ENCODE assay signal across 12 cellular contexts in genomic region chr22:24810043-24810749, GRCh38. TPM values are rescaled to one million over a fixed set of nuclear protein-coding genes. Genes with fewer than 3 reads are reported as not detected.
DNase-seq lines count a peak whose midpoint lies in the region; ATAC-seq lines count a peak whose summit lies in the region.
"Had no signal": no experiment of that assay in that cellular context is flagged by ENCODE, and none has a peak within 500 bp of the region (broad histone marks: within the 10 kb centered on the region; RNA-seq: fewer than 3 reads in every experiment).

No MANE protein-coding gene starts in this region.

- peaks cover 4% of the 10 kb centered on the region for H3K9me3 Mint-ChIP-seq in activated T-helper 17 cell treated with anti-CD3 and anti-CD28 coated beads, Interleukin-2, amount 50 U/mL, for 72 hours
- peaks cover 4 to 12% (median 7%) of the 10 kb centered on the region in 5 donors for H3K9me3 Mint-ChIP-seq in CD8-positive, alpha-beta memory T cell

- no peaks in the 10 kb centered on the region for H3K4me1 ChIP-seq in CD8-positive, alpha-beta memory T cell (ENCODE audit: insufficient read depth, low read length)

- intact Hi-C loops in Right ventricle myocardium superior (cut with DNase I) (no loop called here), left ventricle myocardium superior (cut with micrococcal nuclease) (no loop called here)

- H3K4me1 Mint-ChIP-seq in activated T-helper 17 cell treated with anti-CD3 and anti-CD28 coated beads, Interleukin-2, amount 50 U/mL, for 72 hours = peaks cover 16% of the 10 kb centered on the region
- H3K4me1 Mint-ChIP-seq in CD8-positive, alpha-beta memory T cell = peaks cover 11 to 13% (median 12%) of the 10 kb centered on the region in 3 donors

- H3K27me3 ChIP-seq in CD8-positive, alpha-beta memory T cell (ENCODE audit: insufficient read depth, low read length, poor library complexity, severe bottlenecking) = no peaks in the 10 kb centered on the region

- no peaks in the 10 kb centered on the region for H3K27me3 Mint-ChIP-seq in activated T-helper 17 cell treated with anti-CD3 and anti-CD28 coated beads, Interleukin-2, amount 50 U/mL, for 72 hours
- peaks cover 3% of the 10 kb centered on the region in 2 donors for H3K27me3 Mint-ChIP-seq in CD8-positive, alpha-beta memory T cell

- peak; percentile 9 for DNase-seq in Right ventricle myocardium superior
- DNase-seq in left ventricle myocardium superior = no peak
- DNase-seq in iPS-NIHi11 (ENCODE audit: low spot score) = peak; percentile 33
- peak; percentile 65 for DNase-seq in ureter (ENCODE audit: low spot score)
- no peak for DNase-seq in HCEC 1CT
- no peak for DNase-seq in KG1 (lab: John Stamatoyannopoulos, UW)
- DNase-seq in CD8-positive, alpha-beta memory T cell = no peak
- DNase-seq: activated CD4-positive, alpha-beta T cell treated with anti-CD3 and anti-CD28 coated beads, Interleukin-2, amount 50 U/mL, for 1 hour; stimulated activated naive B cell treated with anti-CD40 and anti-IgM and Interleukin-4, amounts not matched to agents 10 μg/mL and 1 μg/mL and 100 μg/mL, for 72 hours had no signal

- no peaks in the 10 kb centered on the region for H3K9me3 ChIP-seq in CD8-positive, alpha-beta memory T cell (ENCODE audit: low read length)

- H3K27ac ChIP-seq in CD8-positive, alpha-beta memory T cell (ENCODE audit: low read depth, low read length) = no peak overlapping the region

- H3K4me3 Mint-ChIP-seq in activated T-helper 17 cell treated with anti-CD3 and anti-CD28 coated beads, Interleukin-2, amount 50 U/mL, for 72 hours = peak overlapping the region; percentile 22
- no peak overlapping the region for H3K4me3 Mint-ChIP-seq in CD8-positive, alpha-beta memory T cell
- H3K4me3 Mint-ChIP-seq: stimulated activated naive B cell treated with anti-CD40 and anti-IgM and Interleukin-4, amounts not matched to agents 10 μg/mL and 1 μg/mL and 100 μg/mL, for 72 hours had no signal

- H3K4me3 ChIP-seq in CD8-positive, alpha-beta memory T cell (ENCODE audit: low read length) = no peak overlapping the region

- peak overlapping the region; percentile 6 for H3K27ac Mint-ChIP-seq in activated T-helper 17 cell treated with anti-CD3 and anti-CD28 coated beads, Interleukin-2, amount 50 U/mL, for 72 hours
- peak overlapping the region in 2 of 8 donors; percentile 32 to 81 for H3K27ac Mint-ChIP-seq in CD8-positive, alpha-beta memory T cell
- H3K27ac Mint-ChIP-seq: stimulated activated naive B cell treated with anti-CD40 and anti-IgM and Interleukin-4, amounts not matched to agents 10 μg/mL and 1 μg/mL and 100 μg/mL, for 72 hours had no signal

- POLR2A ChIA-PET in CD8-positive, alpha-beta memory T cell (lab: Charles Lee) = interaction anchor here (0.6 kb wide), 1 partner anchor 246 kb away, joined by 4 read pairs; no protein-coding TSS in a partner anchor

- H3K36me3 ChIP-seq in CD8-positive, alpha-beta memory T cell (ENCODE audit: insufficient read depth, low read length) = no peaks in the 10 kb centered on the region

- CTCF ChIA-PET in CD8-positive, alpha-beta memory T cell (lab: Charles Lee) = no interaction called here

- H3K36me3 Mint-ChIP-seq in activated T-helper 17 cell treated with anti-CD3 and anti-CD28 coated beads, Interleukin-2, amount 50 U/mL, for 72 hours (ENCODE audit: low read depth) = no peaks in the 10 kb centered on the region
- H3K36me3 Mint-ChIP-seq in CD8-positive, alpha-beta memory T cell = peaks cover 2 to 12% (median 4%) of the 10 kb centered on the region in 3 donors

- ATAC-seq in Right ventricle myocardium superior (ENCODE audit: poor library complexity) (no peak), left ventricle myocardium superior (no peak)
- peak; percentile 58 for ATAC-seq in activated T-helper 17 cell treated with anti-CD3 and anti-CD28 coated beads, Interleukin-2, amount 50 U/mL, for 72 hours (replicated peaks)
- ATAC-seq: Panc1; sciatic nerve; stimulated activated naive B cell treated with anti-CD40 and anti-IgM and Interleukin-4, amounts not matched to agents 10 μg/mL and 1 μg/mL and 100 μg/mL, for 72 hours had no signal

RNA-seq across cellular contexts. Expression of gene SGSM1, which starts 4.2 kb away (rescaled TPM):
- total RNA-seq in Right ventricle myocardium superior (9.2 TPM), left ventricle myocardium superior (11.6 TPM), ureter (10.6 TPM)
- total RNA-seq in activated T-helper 17 cell treated with anti-CD3 and anti-CD28 coated beads, Interleukin-2, amount 50 U/mL, for 72 hours = 1 to 10 TPM in 1 of 2 donors, under 1 TPM in 1; 0.52 to 1.3 TPM
- total RNA-seq in CD8-positive, alpha-beta memory T cell = under 1 TPM; 0.09 to 0.31 TPM
- 0.28 TPM for polyA plus RNA-seq in CD8-positive, alpha-beta memory T cell

RNA-seq across cellular contexts. Expression of gene PIWIL3, which starts 35.7 kb away (rescaled TPM):
- not detected for total RNA-seq in Right ventricle myocardium superior
- not detected for total RNA-seq in left ventricle myocardium superior
- total RNA-seq in activated T-helper 17 cell treated with anti-CD3 and anti-CD28 coated beads, Interleukin-2, amount 50 U/mL, for 72 hours = not detected
- not detected for total RNA-seq in ureter
- total RNA-seq in CD8-positive, alpha-beta memory T cell = not detected
- polyA plus RNA-seq in CD8-positive, alpha-beta memory T cell = not detected
- total RNA-seq: sciatic nerve had no signal

Comparison
In these comparisons a context has a peak if more than half of its experiments do, and no peak if none do; other contexts are left out.
1. DNase-seq: peak in Right ventricle myocardium superior (single experiment), iPS-NIHi11 (single experiment) and ureter (single experiment); none in left ventricle myocardium superior (single experiment), HCEC 1CT (single experiment), KG1 (single experiment) and CD8-positive, alpha-beta memory T cell (0 of 5).